ENCODE assay signal across 18 cellular contexts in genomic region chr17:48734328-48735056, GRCh38. TPM values are rescaled to one million over a fixed set of nuclear protein-coding genes. Genes with fewer than 3 reads are reported as not detected.
"Had no signal": no experiment of that assay in that cellular context is flagged by ENCODE, and none has a peak within 500 bp of the region (broad histone marks: within the 10 kb centered on the region; RNA-seq: fewer than 3 reads in every experiment).

No MANE protein-coding gene starts in this region.

- H3K27ac Mint-ChIP-seq: activated CD8-positive, alpha-beta T cell treated with anti-CD3 and anti-CD28 coated beads, Interleukin-2, amount 10 ng/mL, durations not matched to agents 7 days and 5 days; natural killer cell; progenitor cell of endocrine pancreas; stimulated activated naive CD8-positive, alpha-beta T cell treated with anti-CD3 and anti-CD28 coated beads, Interleukin-15, amount 100 ng/mL, for 72 hours had no signal

- H3K4me1 ChIP-seq: colonic mucosa, lower lobe of right lung, testis had no signal

- ATAC-seq: activated CD8-positive, alpha-beta T cell treated with anti-CD3 and anti-CD28 coated beads, Interleukin-2, amount 10 ng/mL, durations not matched to agents 7 days and 5 days; natural killer cell; sciatic nerve; stimulated activated naive CD8-positive, alpha-beta T cell treated with anti-CD3 and anti-CD28 coated beads, Interleukin-15, amount 100 ng/mL, for 72 hours had no signal

- DNase-seq: activated CD4-positive, alpha-beta T cell treated with anti-CD3 and anti-CD28 coated beads for 4 hours; activated CD8-positive, alpha-beta memory T cell treated with anti-CD3 and anti-CD28 coated beads, Interleukin-2, amount 50 U/mL, for 48 hours; activated CD8-positive, alpha-beta T cell treated with anti-CD3 and anti-CD28 coated beads, Interleukin-2, amount 10 ng/mL, durations not matched to agents 7 days and 5 days; activated naive CD4-positive, alpha-beta T cell treated with anti-CD3 and anti-CD28 coated beads, Interleukin-2, amount 10 ng/mL, durations not matched to agents 7 days and 5 days; erythroblast; hippocampal formation; kidney glomerular epithelial cell; lower lobe of right lung; natural killer cell; stimulated activated CD4-positive, alpha-beta T cell treated with anti-CD3 and anti-CD28 coated beads, Interleukin-2, amount 100 ng/mL, for 48 hours; stimulated activated naive CD8-positive, alpha-beta T cell treated with anti-CD3 and anti-CD28 coated beads, Interleukin-15, amount 100 ng/mL, for 72 hours; testis; WERI-Rb-1 had no signal

- H3K27ac ChIP-seq: colonic mucosa, lower lobe of right lung, testis, WERI-Rb-1 had no signal

- H3K9me3 ChIP-seq: colonic mucosa, lower lobe of right lung, testis had no signal

- H3K36me3 Mint-ChIP-seq: activated naive CD4-positive, alpha-beta T cell treated with anti-CD3 and anti-CD28 coated beads, Interleukin-2, amount 10 ng/mL, durations not matched to agents 7 days and 5 days; natural killer cell had no signal

- H3K4me3 ChIP-seq: colonic mucosa, lower lobe of right lung, testis had no signal

- H3K4me3 Mint-ChIP-seq: activated CD8-positive, alpha-beta T cell treated with anti-CD3 and anti-CD28 coated beads, Interleukin-2, amount 10 ng/mL, durations not matched to agents 7 days and 5 days; activated naive CD4-positive, alpha-beta T cell treated with anti-CD3 and anti-CD28 coated beads, Interleukin-2, amount 10 ng/mL, durations not matched to agents 7 days and 5 days; natural killer cell had no signal

- H3K9me3 Mint-ChIP-seq: activated naive CD4-positive, alpha-beta T cell treated with anti-CD3 and anti-CD28 coated beads, Interleukin-2, amount 10 ng/mL, durations not matched to agents 7 days and 5 days; natural killer cell; stimulated activated naive CD8-positive, alpha-beta T cell treated with anti-CD3 and anti-CD28 coated beads, Interleukin-15, amount 100 ng/mL, for 72 hours had no signal

- H3K36me3 ChIP-seq: colonic mucosa, lower lobe of right lung, WERI-Rb-1 had no signal

RNA-seq across cellular contexts. Expression of gene HOXB13, which starts 5.9 kb away (rescaled TPM):
- total RNA-seq: activated CD8-positive, alpha-beta T cell treated with anti-CD3 and anti-CD28 coated beads, Interleukin-2, amount 10 ng/mL, durations not matched to agents 7 days and 5 days; lower lobe of right lung; natural killer cell; progenitor cell of endocrine pancreas; sciatic nerve had no signal
- polyA plus RNA-seq: adipose tissue had no signal

RNA-seq across cellular contexts. Expression of gene PRAC2, which starts 11.5 kb away (rescaled TPM):
- total RNA-seq: activated CD8-positive, alpha-beta T cell treated with anti-CD3 and anti-CD28 coated beads, Interleukin-2, amount 10 ng/mL, durations not matched to agents 7 days and 5 days; cardiac septum; lower lobe of right lung; natural killer cell; progenitor cell of endocrine pancreas; sciatic nerve had no signal
- polyA plus RNA-seq: adipose tissue had no signal

RNA-seq across cellular contexts. Expression of gene PRAC1, which starts 12.2 kb away (rescaled TPM):
- total RNA-seq: activated CD8-positive, alpha-beta T cell treated with anti-CD3 and anti-CD28 coated beads, Interleukin-2, amount 10 ng/mL, durations not matched to agents 7 days and 5 days; cardiac septum; lower lobe of right lung; natural killer cell; progenitor cell of endocrine pancreas; sciatic nerve; testis had no signal
- polyA plus RNA-seq: adipose tissue had no signal
